Comparison of ENCODE assay signal across 9 cellular contexts in genomic region chr17:4232168-4232813, GRCh38. TPM values are rescaled to one million over a fixed set of nuclear protein-coding genes. Genes with fewer than 3 reads are reported as not detected.
DNase-seq lines count a peak whose midpoint lies in the region; ATAC-seq, FAIRE-seq and TF ChIP-seq lines count a peak whose summit lies in the region.
"Had no signal": no experiment of that assay in that cellular context is flagged by ENCODE, and none has a peak within 500 bp of the region (broad histone marks: within the 10 kb centered on the region; RNA-seq: fewer than 3 reads in every experiment).

No MANE protein-coding gene starts in this region.

- H3K4me2 ChIP-seq in A549 (no peak overlapping the region), mesendoderm (ENCODE audit: low read length) (no peak overlapping the region)

- no peaks in the 10 kb centered on the region for H3K9me3 ChIP-seq in A549
- no peaks in the 10 kb centered on the region for H3K9me3 ChIP-seq in endodermal cell (ENCODE audit: control insufficient read depth, low read length)

- CTCF ChIA-PET in A549 (lab: Yijun Ruan, JAX) = interaction anchor here (0.6 to 2.9 kb wide), 6 partner anchors 12 to 122 kb away, joined by 3 to 20 read pairs (median 4); no protein-coding TSS in a partner anchor
- CTCF ChIA-PET in activated CD8-positive, alpha-beta T cell treated with anti-CD3 and anti-CD28 coated beads for 36 hours (lab: Charles Lee) = interaction anchor here (1.2 to 3.2 kb wide), 4 partner anchors 15 to 176 kb away, joined by 3 to 13 read pairs (median 4); no protein-coding TSS in a partner anchor

- no peak for FAIRE-seq in A549 (lab: Jason Lieb, UNC)

- H3K27me3 ChIP-seq in endodermal cell (ENCODE audit: control insufficient read depth, insufficient read depth, low read length, poor library complexity, severe bottlenecking) = no peaks in the 10 kb centered on the region
- no peaks in the 10 kb centered on the region for H3K27me3 ChIP-seq in mesendoderm (ENCODE audit: insufficient read depth, low read length, poor library complexity)

- H3K18ac ChIP-seq in mesendoderm (ENCODE audit: low read length) = no peak overlapping the region

- no peaks in the 10 kb centered on the region for H3K27me3 Mint-ChIP-seq in activated CD8-positive, alpha-beta T cell treated with anti-CD3 and anti-CD28 coated beads for 36 hours
- no peaks in the 10 kb centered on the region for H3K27me3 Mint-ChIP-seq in endodermal cell (ENCODE audit: insufficient read depth)

- no peak overlapping the region for H3K56ac ChIP-seq in mesendoderm (ENCODE audit: low read length)

- H4K5ac ChIP-seq in mesendoderm (ENCODE audit: low read length) = no peak overlapping the region

- ATAC-seq in A549 (no peak), HG03139 (IDR thresholded peaks at IDR 0.05; ENCODE audit: unreplicated experiment) (no peak)
- ATAC-seq in activated CD8-positive, alpha-beta T cell treated with anti-CD3 and anti-CD28 coated beads for 36 hours = peak; percentile 42

- H3K79me1 ChIP-seq in mesendoderm (ENCODE audit: low read length) = no peaks in the 10 kb centered on the region

- 62% methylated on average over 4 of the region's 4 CpGs for WGBS in A549 (ENCODE audit: missing lambda C conversion rate)
- WGBS in endodermal cell (ENCODE audit: insufficient coverage in 1 of 2, insufficient read length in 1 of 2), 2 experiments = 90 to 96% methylated on average over 3 to 4 of the region's 4 CpGs
- WGBS in mesendoderm (ENCODE audit: extremely low coverage, insufficient coverage, low lambda C conversion rate) = no CpG with 5 or more reads among the region's 4 CpGs

- TF ChIP-seq POLR2A in A549 (IDR thresholded peaks at IDR 0.05; ENCODE audit: low read length) = no peak

- intact Hi-C loops in activated CD8-positive, alpha-beta T cell treated with anti-CD3 and anti-CD28 coated beads for 36 hours (cut with micrococcal nuclease) = no loop called here

- no peak overlapping the region for H4K8ac ChIP-seq in mesendoderm (ENCODE audit: low read depth, low read length)

- no peak for TF ChIP-seq RAD21 in A549 (conservative IDR thresholded peaks at IDR 0.05 in 1 of 2, IDR thresholded peaks at IDR 0.05 in 1 of 2)

- H3K4ac ChIP-seq in mesendoderm (ENCODE audit: low read depth, low read length) = no peak overlapping the region

- TF ChIP-seq CTCF in A549 (IDR thresholded peaks at IDR 0.05) = no peak
- no peak for TF ChIP-seq CTCF in activated CD8-positive, alpha-beta T cell treated with anti-CD3 and anti-CD28 coated beads for 36 hours (IDR thresholded peaks at IDR 0.05)
- TF ChIP-seq CTCF in fibroblast of villous mesenchyme (IDR thresholded peaks at IDR 0.05; ENCODE audit: insufficient read depth, low read depth, low read length) = no peak
- no peak for TF ChIP-seq CTCF in endodermal cell (conservative IDR thresholded peaks at IDR 0.05)

- H2BK120ac ChIP-seq in mesendoderm (ENCODE audit: low read depth, low read length) = no peak overlapping the region

- peak overlapping the region; percentile 75 for H3K27ac Mint-ChIP-seq in activated CD8-positive, alpha-beta T cell treated with anti-CD3 and anti-CD28 coated beads for 36 hours
- H3K27ac Mint-ChIP-seq in endodermal cell = no peak overlapping the region

- H3K27ac ChIP-seq in A549 (peak overlapping the region; percentile 5 to 24; a peak in 4 of 6 replicates), endodermal cell (ENCODE audit: low read depth, low read length) (no peak overlapping the region), mesendoderm (ENCODE audit: low read depth, low read length) (no peak overlapping the region)

- H3K36me3 ChIP-seq in endodermal cell (ENCODE audit: control insufficient read depth, insufficient read depth, low read length) = peaks cover 85% of the 10 kb centered on the region
- H3K36me3 ChIP-seq in mesendoderm (ENCODE audit: control insufficient read depth, insufficient read depth, low read length) = peaks cover 4% of the 10 kb centered on the region

- H3K79me2 ChIP-seq in mesendoderm (ENCODE audit: control insufficient read depth, insufficient read depth, low read length) = no peaks in the 10 kb centered on the region

- no peak overlapping the region for H2AK5ac ChIP-seq in mesendoderm (ENCODE audit: low read length)

- H3K36me3 Mint-ChIP-seq in activated CD8-positive, alpha-beta T cell treated with anti-CD3 and anti-CD28 coated beads for 36 hours (ENCODE audit: low read depth) = peaks cover 20% of the 10 kb centered on the region
- peaks cover 49% of the 10 kb centered on the region for H3K36me3 Mint-ChIP-seq in endodermal cell (ENCODE audit: low read depth)

- H3K4me1 ChIP-seq in A549 (peaks cover 22% of the 10 kb centered on the region), endodermal cell (ENCODE audit: control insufficient read depth, insufficient read depth, low read length) (no peaks in the 10 kb centered on the region), mesendoderm (ENCODE audit: control insufficient read depth, low read depth, low read length) (no peaks in the 10 kb centered on the region)

- POLR2A ChIA-PET in A549 (lab: Yijun Ruan, JAX) = no interaction called here
- POLR2A ChIA-PET in activated CD8-positive, alpha-beta T cell treated with anti-CD3 and anti-CD28 coated beads for 36 hours (lab: Charles Lee) = interaction anchor here (0.8 kb wide), 1 partner anchor 36 kb away, joined by 3 read pairs; no protein-coding TSS in a partner anchor

- no peak overlapping the region for H3K4me3 ChIP-seq in A549
- no peak overlapping the region for H3K4me3 ChIP-seq in fibroblast of villous mesenchyme (ENCODE audit: low read depth, low read length)
- H3K4me3 ChIP-seq in endodermal cell (ENCODE audit: low read length) = no peak overlapping the region
- H3K4me3 ChIP-seq in mesendoderm (ENCODE audit: low read length) = no peak overlapping the region

- DNase-seq in A549 (ENCODE audit: low read depth in 1 of 2, low spot score in 1 of 2) = no peak
- DNase-seq in ELR (ENCODE audit: low read depth) = peak; percentile 58
- DNase-seq in activated CD8-positive, alpha-beta T cell treated with anti-CD3 and anti-CD28 coated beads for 36 hours = no peak
- peak; percentile 81 for DNase-seq in fibroblast of villous mesenchyme (ENCODE audit: low read depth)
- no peak for DNase-seq in endodermal cell
- no peak for DNase-seq in NCI-H1092 (lab: John Stamatoyannopoulos, UW)
- no peak for DNase-seq in mesendoderm
- DNase-seq: NCI-H1694 had no signal

- peaks cover 17% of the 10 kb centered on the region for H3K4me1 Mint-ChIP-seq in activated CD8-positive, alpha-beta T cell treated with anti-CD3 and anti-CD28 coated beads for 36 hours (ENCODE audit: low read depth)
- H3K4me1 Mint-ChIP-seq in endodermal cell = no peaks in the 10 kb centered on the region

- H2BK15ac ChIP-seq in mesendoderm (replicated peaks; ENCODE audit: low read depth) = no peak overlapping the region

- TF ChIP-seq EP300 in A549 (IDR thresholded peaks at IDR 0.05) = no peak

- H3K9ac ChIP-seq in endodermal cell (ENCODE audit: extremely low read depth, low read length, poor library complexity, severe bottlenecking) = no peak overlapping the region
- H3K9ac ChIP-seq in mesendoderm (ENCODE audit: low read length) = no peak overlapping the region

- no peak overlapping the region for H3K4me3 Mint-ChIP-seq in activated CD8-positive, alpha-beta T cell treated with anti-CD3 and anti-CD28 coated beads for 36 hours
- no peak overlapping the region for H3K4me3 Mint-ChIP-seq in endodermal cell

- no peak overlapping the region for H2BK5ac ChIP-seq in mesendoderm (ENCODE audit: low read length)

- no peaks in the 10 kb centered on the region for H3K9me3 Mint-ChIP-seq in activated CD8-positive, alpha-beta T cell treated with anti-CD3 and anti-CD28 coated beads for 36 hours
- no peaks in the 10 kb centered on the region for H3K9me3 Mint-ChIP-seq in endodermal cell

- no peak overlapping the region for H3K23ac ChIP-seq in mesendoderm (ENCODE audit: low read length)

TF ChIP-seq in A549, 52 proteins besides CTCF, POLR2A, EP300 and RAD21:
- TF ChIP-seq CEBPB (IDR thresholded peaks at IDR 0.05) (peak in 1 of 2 experiments; percentile 35; a peak in 1 of 4 replicates), NR3C1 (IDR thresholded peaks at IDR 0.05) (no peak)
TF ChIP-seq in A549: peak in this region for 1.

RNA-seq across cellular contexts. Expression of gene ANKFY1, which starts 31.5 kb away (rescaled TPM):
- polyA plus RNA-seq in A549 (2011; rRNA removed) = 51.7 and 63.3 TPM in 2 replicates
- 29.2 and 33.0 TPM in 2 replicates for polyA plus RNA-seq in A549 (2012; cell fraction: cytosol; rRNA removed)
- polyA plus RNA-seq in A549 (2012; cell fraction: nucleus; rRNA removed) = 85.9 and 87.2 TPM in 2 replicates
- 28.5 to 31.5 TPM (median 29.3 TPM) in 3 replicates for polyA plus RNA-seq in A549 (2017; fragmentation: RNase III; extraction: RNeasy Plus Mini Kit Qiagen cat#74134 plus additional on column Dnase treatment)
- polyA minus RNA-seq in A549 (2011; rRNA and poly(A)+ RNA removed) = 93.7 and 114 TPM in 2 replicates
- 10 to 100 TPM; 46.3 to 46.8 TPM for total RNA-seq in activated CD8-positive, alpha-beta T cell treated with anti-CD3 and anti-CD28 coated beads for 36 hours
- total RNA-seq in fibroblast of villous mesenchyme = 48.3 and 58.7 TPM in 2 replicates
- total RNA-seq in endodermal cell = 10 to 100 TPM; 48.0 to 62.4 TPM
- 42.5 TPM for polyA plus RNA-seq in endodermal cell (2013, experiment 1 of 2)
- 40.5 TPM for polyA plus RNA-seq in endodermal cell (2013, experiment 2 of 2)
- polyA plus RNA-seq in mesendoderm (2013, experiment 1 of 2) = 14.5 TPM
- polyA plus RNA-seq in mesendoderm (2013, experiment 2 of 2) = 14.8 TPM

Comparison
In these comparisons a context has a peak if more than half of its experiments do, and no peak if none do; other contexts are left out.
1. DNase-seq: peak in ELR (single experiment) and fibroblast of villous mesenchyme (single experiment); none in A549 (0 of 2), activated CD8-positive, alpha-beta T cell treated with anti-CD3 and anti-CD28 coated beads for 36 hours (single experiment), endodermal cell (single experiment), NCI-H1092 (single experiment) and mesendoderm (single experiment).
2. H3K27ac ChIP-seq: peak in A549 (2 of 2); none in endodermal cell (single experiment) and mesendoderm (single experiment).